Comparison of ENCODE assay signal across 1 cellular context in genomic region chr5:40784027-40784653, GRCh38.
TF ChIP-seq lines count a peak whose summit lies in the region.

No MANE protein-coding gene starts in this region.

TF ChIP-seq in HepG2, 621 proteins besides CTCF, POLR2A, EP300 and RAD21 (continued from another document and continues in another):
- TF ChIP-seq BRF2 (CRISPR knock-in tag; IDR thresholded peaks at IDR 0.05) (no peak), ZNF263 (CRISPR knock-in tag; IDR thresholded peaks at IDR 0.05) (no peak), CREM (IDR thresholded peaks at IDR 0.05) (peak; percentile 53; the same call in 1 of the 2 replicates), CREM (CRISPR knock-in tag; IDR thresholded peaks at IDR 0.05) (no peak), HDAC1 (CRISPR knock-in tag; IDR thresholded peaks at IDR 0.05) (0 out of 2 replicates have a peak, but pooled peaks have one; percentile 27), HNRNPUL1 (IDR thresholded peaks at IDR 0.05; ENCODE audit: low read depth, low read length) (no peak), PHF8 (CRISPR knock-in tag; IDR thresholded peaks at IDR 0.05) (no peak), MTA3 (CRISPR knock-in tag; IDR thresholded peaks at IDR 0.05) (no peak), SMC3 (IDR thresholded peaks at IDR 0.05; ENCODE audit: low read length) (no peak), ZNF331 (CRISPR knock-in tag; IDR thresholded peaks at IDR 0.05) (no peak), ZNF296 (CRISPR knock-in tag; conservative IDR thresholded peaks at IDR 0.05) (no peak), ZNF431 (CRISPR knock-in tag; IDR thresholded peaks at IDR 0.05; ENCODE audit: borderline replicate concordance, low read depth) (no peak), BRCA1 (CRISPR knock-in tag; IDR thresholded peaks at IDR 0.05) (no peak), PRDM4 (CRISPR knock-in tag; IDR thresholded peaks at IDR 0.05; ENCODE audit: borderline replicate concordance) (no peak), PTBP1 (IDR thresholded peaks at IDR 0.05; ENCODE audit: low read depth, low read length, poor library complexity, severe bottlenecking) (no peak), ZNF124 (CRISPR knock-in tag; IDR thresholded peaks at IDR 0.05) (no peak), ZNF672 (CRISPR knock-in tag; IDR thresholded peaks at IDR 0.05) (no peak), ZNF468 (CRISPR knock-in tag; IDR thresholded peaks at IDR 0.05) (no peak), ZNF775 (CRISPR knock-in tag; IDR thresholded peaks at IDR 0.05; ENCODE audit: borderline replicate concordance) (no peak), MYC (CRISPR knock-in tag; IDR thresholded peaks at IDR 0.05; ENCODE audit: borderline replicate concordance) (no peak), ARHGAP35 (CRISPR knock-in tag; IDR thresholded peaks at IDR 0.05; ENCODE audit: borderline replicate concordance) (no peak), RFXANK (CRISPR knock-in tag; IDR thresholded peaks at IDR 0.05) (no peak), HHEX (CRISPR knock-in tag; IDR thresholded peaks at IDR 0.05) (no peak), SMAD1 (CRISPR knock-in tag; IDR thresholded peaks at IDR 0.05; ENCODE audit: borderline replicate concordance, low read depth) (no peak), ZNF558 (CRISPR knock-in tag; IDR thresholded peaks at IDR 0.05; ENCODE audit: borderline replicate concordance) (no peak), TEAD3 (CRISPR knock-in tag; optimal IDR thresholded peaks at IDR 0.05; ENCODE audit: borderline replicate concordance) (peak; percentile 30), DNMT3B (CRISPR knock-in tag; conservative IDR thresholded peaks at IDR 0.05) (no peak), ZBTB39 (CRISPR knock-in tag; IDR thresholded peaks at IDR 0.05) (no peak), DR1 (CRISPR knock-in tag; IDR thresholded peaks at IDR 0.05) (no peak), SP140L (CRISPR knock-in tag; IDR thresholded peaks at IDR 0.05; ENCODE audit: borderline replicate concordance) (0 out of 2 replicates have a peak, but pooled peaks have one; percentile 3), ZBTB33 (CRISPR knock-in tag; IDR thresholded peaks at IDR 0.05) (no peak), ZNF451 (CRISPR knock-in tag; IDR thresholded peaks at IDR 0.05) (no peak), ZMAT3 (CRISPR knock-in tag; conservative IDR thresholded peaks at IDR 0.05) (no peak), ZNF660 (CRISPR knock-in tag; IDR thresholded peaks at IDR 0.05; ENCODE audit: borderline replicate concordance, low read depth) (no peak), ZNF138 (CRISPR knock-in tag; IDR thresholded peaks at IDR 0.05; ENCODE audit: low read depth) (no peak), ZNF747 (CRISPR knock-in tag; IDR thresholded peaks at IDR 0.05; ENCODE audit: borderline replicate concordance) (no peak), ZNF234 (CRISPR knock-in tag; conservative IDR thresholded peaks at IDR 0.05) (no peak), NFE2L1 (CRISPR knock-in tag; IDR thresholded peaks at IDR 0.05; ENCODE audit: borderline replicate concordance) (no peak), NKX3-1 (CRISPR knock-in tag; IDR thresholded peaks at IDR 0.05) (0 out of 2 replicates have a peak, but pooled peaks have one; percentile 40), ZSCAN29 (CRISPR knock-in tag; conservative IDR thresholded peaks at IDR 0.05) (no peak), ZNF264 (CRISPR knock-in tag; IDR thresholded peaks at IDR 0.05) (no peak), IRF2 (CRISPR knock-in tag; IDR thresholded peaks at IDR 0.05) (no peak; the same call in 1 of the 2 replicates), ZNF687 (CRISPR knock-in tag; IDR thresholded peaks at IDR 0.05) (no peak), ZNF557 (CRISPR knock-in tag; IDR thresholded peaks at IDR 0.05) (no peak), RBM39 (IDR thresholded peaks at IDR 0.05; ENCODE audit: low read depth, low read length, poor library complexity, severe bottlenecking) (no peak), ZNF329 (CRISPR knock-in tag; IDR thresholded peaks at IDR 0.05; ENCODE audit: low read depth) (no peak), HBP1 (CRISPR knock-in tag; IDR thresholded peaks at IDR 0.05; ENCODE audit: low read depth) (no peak), KLF12 (CRISPR knock-in tag; IDR thresholded peaks at IDR 0.05; ENCODE audit: borderline replicate concordance) (peak; percentile 43; the same call in 1 of the 2 replicates), ZNF619 (CRISPR knock-in tag; IDR thresholded peaks at IDR 0.05) (no peak), ZNF83 (CRISPR knock-in tag; IDR thresholded peaks at IDR 0.05; ENCODE audit: borderline replicate concordance) (no peak), MTF2 (CRISPR knock-in tag; IDR thresholded peaks at IDR 0.05; ENCODE audit: borderline replicate concordance) (no peak), HOXA7 (CRISPR knock-in tag; IDR thresholded peaks at IDR 0.05) (no peak), SOX5 (CRISPR knock-in tag; IDR thresholded peaks at IDR 0.05; ENCODE audit: borderline replicate concordance) (peak; percentile 41; the same call in 1 of the 2 replicates), RBAK (CRISPR knock-in tag; IDR thresholded peaks at IDR 0.05) (no peak), ZNF576 (CRISPR knock-in tag; IDR thresholded peaks at IDR 0.05) (no peak), ZHX1 (CRISPR knock-in tag; IDR thresholded peaks at IDR 0.05; ENCODE audit: low read depth) (no peak), ZNF414 (CRISPR knock-in tag; IDR thresholded peaks at IDR 0.05) (peak; percentile 50; the same call in 1 of the 2 replicates)
